ENCODE assay signal across 8 cellular contexts in the genomic region with DNA sequence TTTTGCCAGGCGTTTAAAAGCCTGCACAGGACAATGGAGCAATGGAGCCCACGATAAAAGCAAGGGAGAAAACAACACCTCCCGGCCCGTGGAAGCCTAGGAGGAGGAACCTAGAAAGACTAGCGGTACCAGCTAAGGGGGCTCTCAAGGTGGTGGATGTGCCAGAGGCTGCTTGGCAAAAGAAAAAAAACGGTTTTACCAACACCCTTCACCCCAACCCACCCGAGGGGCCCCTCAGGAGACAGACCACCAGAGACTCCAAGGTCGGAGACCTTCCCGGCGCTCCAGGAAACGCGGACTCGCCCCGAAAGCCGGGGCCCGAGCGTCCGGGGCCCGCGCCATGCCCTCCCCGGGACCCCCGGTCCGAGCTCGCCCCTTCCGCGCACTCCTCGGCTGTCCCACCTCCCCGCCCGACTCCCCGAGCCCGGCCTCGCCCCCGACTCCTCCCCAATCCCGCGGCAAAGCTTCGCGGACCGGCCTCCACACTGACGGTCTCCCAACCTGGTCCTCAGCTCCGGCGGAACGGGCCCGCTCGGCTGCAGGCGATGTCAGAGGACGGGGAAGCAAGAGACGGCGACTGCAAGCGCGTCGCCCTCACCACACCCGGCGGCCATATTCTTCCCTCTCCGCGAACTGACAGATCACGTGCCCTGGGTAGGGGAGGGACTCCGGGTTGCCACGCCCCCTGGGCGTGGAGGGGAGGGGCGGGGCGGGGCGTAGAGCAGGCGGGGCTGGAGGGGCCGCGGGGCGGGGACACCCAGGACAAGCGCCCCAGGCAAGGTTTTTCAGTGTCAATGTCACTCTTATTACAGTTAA. TPM values are rescaled to one million over a fixed set of nuclear protein-coding genes. Genes with fewer than 3 reads are reported as not detected.
A peak's percentile ranks its signal among the peaks of the same experiment; 100 is the strongest.
DNase-seq lines count a peak whose midpoint lies in the region; ATAC-seq and TF ChIP-seq lines count a peak whose summit lies in the region.

A gene (minus strand): TSS at position 635 of the 816 bp plus-strand sequence. CDS start 10,520 bp downstream, outside the sequence.

- CTCF ChIA-PET in PC-3 (lab: Charles Lee) = no interaction called here

- 0 out of 2 replicates have a peak, but pooled peaks cover 6% of the 10 kb centered on the region for H4K20me1 ChIP-seq in PC-3 (ENCODE audit: low read length)

- H3K4me3 ChIP-seq in PC-3 (ENCODE audit: low read length) = peak within 1 kb of the TSS; percentile 82
- H3K4me3 ChIP-seq in esophagus (ENCODE audit: low read depth in 1 of 2, low read length in 2 of 2) = peak within 1 kb of the TSS; percentile 96 to 98
- H3K4me3 ChIP-seq in mucosa of stomach (ENCODE audit: low read length) = peak within 1 kb of the TSS; percentile 49

- BruUV-seq in PC-3 (replicated peaks; lab: Mats Ljungman, UMichigan) = no TSS peak

- POLR2A ChIA-PET in PC-3 (lab: Charles Lee; ENCODE audit: unreplicated experiment) = no interaction called here

- H3K9me2 ChIP-seq in PC-3 (replicated peaks; ENCODE audit: low read length) = no peaks in the 10 kb centered on the region

- H3K27me3 ChIP-seq in PC-3 (ENCODE audit: low read length) (no peaks in the 10 kb centered on the region), esophagus (ENCODE audit: control insufficient read depth in 1 of 2, insufficient read depth in 2 of 2, low read length in 2 of 2) (no peaks in the 10 kb centered on the region), mucosa of stomach (ENCODE audit: control insufficient read depth, insufficient read depth, low read length) (no peaks in the 10 kb centered on the region)

- H3K4me1 Mint-ChIP-seq in activated T-cell treated with anti-CD3 and anti-CD28 coated beads, Interleukin-2, amount 50 U/mL, for 24 hours (ENCODE audit: low read depth) = peaks cover 45% of the 10 kb centered on the region

- no peak for TF ChIP-seq CTCF in PC-3 (conservative IDR thresholded peaks at IDR 0.05; ENCODE audit: low read depth, low read length)

- peak within 1 kb of the TSS; percentile 93 for H3K4me2 ChIP-seq in PC-3 (ENCODE audit: low read length)

- ATAC-seq in GM21515 (IDR thresholded peaks at IDR 0.05; ENCODE audit: unreplicated experiment) = peak; percentile 89
- ATAC-seq in PC-3 = peak; percentile 83

- H3K27ac Mint-ChIP-seq in activated T-cell treated with anti-CD3 and anti-CD28 coated beads, Interleukin-2, amount 50 U/mL, for 24 hours = peak within 1 kb of the TSS; percentile 98

- H3K9me3 ChIP-seq in PC-3 (ENCODE audit: low read length) (no peaks in the 10 kb centered on the region), esophagus (ENCODE audit: control insufficient read depth in 2 of 2, insufficient read depth in 1 of 2, low read depth in 1 of 2, low read length in 1 of 2) (peaks cover 0 to 2% of the 10 kb centered on the region in 2 donors), mucosa of stomach (ENCODE audit: control insufficient read depth, low read length) (no peaks in the 10 kb centered on the region)

- peak within 1 kb of the TSS; percentile 61 for H2AFZ ChIP-seq in PC-3 (ENCODE audit: low read length)

- H3K36me3 Mint-ChIP-seq in activated T-cell treated with anti-CD3 and anti-CD28 coated beads, Interleukin-2, amount 50 U/mL, for 24 hours (ENCODE audit: low read depth) = peaks cover 3% of the 10 kb centered on the region

- H3F3A ChIP-seq in PC-3 (ENCODE audit: low read length, unreplicated experiment) = no peaks in the 10 kb centered on the region

- 1% methylated on average over 57 to 67 of the region's 67 CpGs for WGBS in esophagus, 2 donors

- H3K4me3 Mint-ChIP-seq in activated T-cell treated with anti-CD3 and anti-CD28 coated beads, Interleukin-2, amount 50 U/mL, for 24 hours = peak within 1 kb of the TSS; percentile 99

- H3K36me3 ChIP-seq in PC-3 (ENCODE audit: low read depth, low read length) (no peaks in the 10 kb centered on the region), esophagus (ENCODE audit: control insufficient read depth in 2 of 2, insufficient read depth in 2 of 2, low read length in 1 of 2) (no peaks in the 10 kb centered on the region), mucosa of stomach (ENCODE audit: control insufficient read depth, insufficient read depth, low read length) (no peaks in the 10 kb centered on the region)

- H3K4me1 ChIP-seq in PC-3 (ENCODE audit: insufficient read depth, low read length) (peaks cover 13% of the 10 kb centered on the region), esophagus (ENCODE audit: control insufficient read depth in 2 of 2, insufficient read depth in 2 of 2, low read length in 1 of 2) (peaks cover 0 to 7% of the 10 kb centered on the region in 2 donors), mucosa of stomach (ENCODE audit: control insufficient read depth, insufficient read depth, low read length) (peaks cover 27% of the 10 kb centered on the region)

- DNase-seq in DMS 273 treated with DMSO at 0.1 percent for 48 hours (lab: John Stamatoyannopoulos, UW) = peak; percentile 50
- DNase-seq in HuH-7 (ENCODE audit: low spot score) = peak; percentile 88
- peak; percentile 86 for DNase-seq in PC-3
- DNase-seq in activated T-cell treated with anti-CD3 and anti-CD28 coated beads, Interleukin-2, amount 50 U/mL, for 24 hours = peak; percentile 90
- peak; percentile 71 for DNase-seq in stimulated activated CD8-positive, alpha-beta memory T cell treated with anti-CD3 and anti-CD28 coated beads, Interleukin-7, amount 100 ng/mL, for 1 hour (ENCODE audit: low read depth in 2 of 2)

- H3K9me3 Mint-ChIP-seq in activated T-cell treated with anti-CD3 and anti-CD28 coated beads, Interleukin-2, amount 50 U/mL, for 24 hours = no peaks in the 10 kb centered on the region

- H3K9ac ChIP-seq in PC-3 (ENCODE audit: low read length) (peak within 1 kb of the TSS; percentile 84), mucosa of stomach (ENCODE audit: low read length) (peak within 1 kb of the TSS; percentile 91)

- intact Hi-C loops in PC-3 (cut with micrococcal nuclease) = no loop called here

- no peaks in the 10 kb centered on the region for H3K27me3 Mint-ChIP-seq in activated T-cell treated with anti-CD3 and anti-CD28 coated beads, Interleukin-2, amount 50 U/mL, for 24 hours

- H3K79me2 ChIP-seq in PC-3 (ENCODE audit: low read length) = peaks cover 52% of the 10 kb centered on the region

- H3K27ac ChIP-seq in PC-3 (ENCODE audit: low read length) (no peak within 1 kb of the TSS), esophagus (ENCODE audit: low read depth in 2 of 2, low read length in 1 of 2) (peak within 1 kb of the TSS; percentile 76 to 92)

RNA-seq across cellular contexts. Expression of the gene that starts here (rescaled TPM):
- 35.3 and 37.6 TPM in 2 replicates for total RNA-seq in PC-3 (2014; rRNA removed)
- polyA plus RNA-seq in esophagus = 10 to 100 TPM; 10.4 to 10.7 TPM
